ENCODE assay signal across 8 cellular contexts in genomic region chr9:121200346-121200745, GRCh38. TPM values are rescaled to one million over a fixed set of nuclear protein-coding genes. Genes with fewer than 3 reads are reported as not detected.
DNase-seq lines count a peak whose midpoint lies in the region; ATAC-seq and TF ChIP-seq lines count a peak whose summit lies in the region.

No MANE protein-coding gene starts in this region.

- no peaks in the 10 kb centered on the region for H3K36me3 Mint-ChIP-seq in nephron (ENCODE audit: low read depth)

- H3K27ac Mint-ChIP-seq in nephron: peak overlapping the region; percentile 84 to 95 (median 93)

- H3K4me3 ChIP-seq in BLaER1 (peak overlapping the region; percentile 95), duodenal mucosa (ENCODE audit: low read depth in 1 of 2, low read length in 2 of 2) (peak overlapping the region; percentile 74 to 83)

- peaks cover 61% of the 10 kb centered on the region for H4K20me1 ChIP-seq in BLaER1

- H3K4me2 ChIP-seq in BLaER1: peak overlapping the region; percentile 98

- peak; percentile 20 for DNase-seq in LoVo (ENCODE audit: low spot score)
- no peak for DNase-seq in NCI-H187 (lab: John Stamatoyannopoulos, UW)
- DNase-seq in cerebellar nuclear complex (lab: John Stamatoyannopoulos, UW): no peak
- no peak for DNase-seq in mesenteric fat pad (ENCODE audit: low spot score)

- H3K27me3 Mint-ChIP-seq in nephron (ENCODE audit: low read depth): no peaks in the 10 kb centered on the region

- H3K9me3 ChIP-seq in BLaER1 (no peaks in the 10 kb centered on the region), duodenal mucosa (ENCODE audit: control insufficient read depth in 1 of 2, low read length in 2 of 2) (no peaks in the 10 kb centered on the region)

- no peak for ATAC-seq in HG02970 (IDR thresholded peaks at IDR 0.05; ENCODE audit: low FRiP score, unreplicated experiment)

- H3K36me3 ChIP-seq in BLaER1 (no peaks in the 10 kb centered on the region), duodenal mucosa (ENCODE audit: control insufficient read depth in 1 of 2, insufficient read depth in 2 of 2, low read length in 2 of 2) (no peaks in the 10 kb centered on the region)

- peak overlapping the region; percentile 98 for H3K9ac ChIP-seq in BLaER1
- peak overlapping the region; percentile 66 to 69 for H3K9ac ChIP-seq in duodenal mucosa (ENCODE audit: low read depth in 1 of 2, low read length in 2 of 2)

- H3K27ac ChIP-seq in BLaER1: peak overlapping the region; percentile 97
- no peak overlapping the region for H3K27ac ChIP-seq in duodenal mucosa (ENCODE audit: low read depth, low read length)

- H3K4me1 Mint-ChIP-seq in nephron: peaks cover 52% of the 10 kb centered on the region

- H3K4me1 ChIP-seq in BLaER1: peaks cover 58% of the 10 kb centered on the region
- H3K4me1 ChIP-seq in duodenal mucosa (ENCODE audit: control insufficient read depth in 1 of 2, insufficient read depth in 2 of 2, low read length in 2 of 2): peaks cover 52 to 53% of the 10 kb centered on the region in 2 donors

- H3K9me3 Mint-ChIP-seq in nephron: no peaks in the 10 kb centered on the region

- peak overlapping the region; percentile 89 to 97 (median 97) for H3K4me3 Mint-ChIP-seq in nephron

- TF ChIP-seq CTCF in nephron (IDR thresholded peaks at IDR 0.05; ENCODE audit: unreplicated experiment in 3 of 3): no peak

- H3K27me3 ChIP-seq in BLaER1: no peaks in the 10 kb centered on the region
- H3K27me3 ChIP-seq in duodenal mucosa (ENCODE audit: control insufficient read depth in 1 of 2, insufficient read depth in 2 of 2, low read length in 2 of 2): no peaks in the 10 kb centered on the region

RNA-seq across cellular contexts. Expression of gene RAB14, which starts 1.3 kb away (rescaled TPM):
- total RNA-seq in mesenteric fat pad: 56.9 TPM
